In the genomic region with DNA sequence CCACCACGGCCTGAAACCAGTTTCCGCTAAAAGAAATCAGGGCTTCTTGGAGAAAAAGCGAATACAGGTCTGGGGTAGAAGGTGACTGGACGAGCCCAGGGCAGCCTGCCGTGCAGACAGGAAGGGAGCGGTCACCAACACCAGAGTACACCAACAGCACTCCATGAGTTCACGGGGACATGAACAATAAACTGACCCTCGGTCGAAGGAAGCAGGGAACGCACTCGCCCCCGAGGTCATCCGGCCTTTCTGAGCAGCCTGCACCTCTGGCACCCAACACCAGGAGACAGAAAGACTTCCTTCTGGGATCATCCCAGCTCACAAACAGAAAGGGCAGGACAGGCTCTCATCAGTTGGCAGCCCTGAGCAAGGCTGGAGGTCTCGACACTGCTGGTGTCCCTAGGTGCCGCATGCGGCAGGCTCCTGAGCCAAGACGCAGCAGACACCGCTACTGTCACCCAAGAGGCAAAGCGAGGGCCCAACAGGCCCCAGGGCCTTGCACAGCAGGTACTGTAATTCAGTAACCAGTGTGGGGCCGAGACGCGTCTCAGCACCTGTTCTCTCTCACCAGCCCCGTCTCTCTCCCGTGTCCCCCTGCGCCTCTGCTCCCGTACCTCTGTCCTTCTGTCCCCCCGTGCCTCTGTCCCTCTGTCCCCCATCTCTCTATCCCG, we compare ENCODE assay signal across 24 cellular contexts. TPM values are rescaled to one million over a fixed set of nuclear protein-coding genes. Genes with fewer than 3 reads are reported as not detected.
A peak's percentile ranks its signal among the peaks of the same experiment; 100 is the strongest.
DNase-seq lines count a peak whose midpoint lies in the region; ATAC-seq, FAIRE-seq and TF ChIP-seq lines count a peak whose summit lies in the region.
"Had no signal": no experiment of that assay in that cellular context is flagged by ENCODE, and none has a peak within 500 bp of the region (broad histone marks: within the 10 kb centered on the region; RNA-seq: fewer than 3 reads in every experiment).

No MANE protein-coding gene starts in this region.

- peaks cover 26% of the 10 kb centered on the region for H3K4me1 Mint-ChIP-seq in neural progenitor cell
- H3K4me1 Mint-ChIP-seq in activated CD4-positive, alpha-beta T cell treated with anti-CD3 and anti-CD28 coated beads, Interleukin-2, amount 10 ng/mL, durations not matched to agents 7 days and 5 days: no peaks in the 10 kb centered on the region
- H3K4me1 Mint-ChIP-seq: IgD-negative memory B cell had no signal

- peaks cover 3% of the 10 kb centered on the region for H3K27me3 Mint-ChIP-seq in neural progenitor cell (ENCODE audit: insufficient read depth, low read depth)
- H3K27me3 Mint-ChIP-seq in activated CD4-positive, alpha-beta T cell treated with anti-CD3 and anti-CD28 coated beads, Interleukin-2, amount 10 ng/mL, durations not matched to agents 7 days and 5 days: no peaks in the 10 kb centered on the region
- H3K27me3 Mint-ChIP-seq: CD4-positive, CD25-positive, alpha-beta regulatory T cell; IgD-negative memory B cell had no signal

- H3K79me2 ChIP-seq in neural progenitor cell (ENCODE audit: low read depth) (peaks cover 30% of the 10 kb centered on the region), PC-9 (ENCODE audit: low read depth) (no peaks in the 10 kb centered on the region)

- H3K4me1 ChIP-seq in neural progenitor cell: peaks cover 14% of the 10 kb centered on the region
- H3K4me1 ChIP-seq in PC-9 (replicated peaks; ENCODE audit: insufficient read depth): no peaks in the 10 kb centered on the region
- H3K4me1 ChIP-seq: suprapubic skin had no signal

- H2AFZ ChIP-seq in neural progenitor cell (replicated peaks) (no peak overlapping the region), PC-9 (no peak overlapping the region)
- H2AFZ ChIP-seq: hepatocyte had no signal

- H3K9me2 ChIP-seq in PC-9 (ENCODE audit: insufficient read depth): no peaks in the 10 kb centered on the region

- BruUV-seq in PC-9 (replicated peaks; lab: Mats Ljungman, UMichigan): no TSS peak

- H3K27me3 ChIP-seq in neural progenitor cell: no peaks in the 10 kb centered on the region
- no peaks in the 10 kb centered on the region for H3K27me3 ChIP-seq in PC-9 (ENCODE audit: insufficient read depth, low read depth)
- H3K27me3 ChIP-seq: dorsolateral prefrontal cortex, hepatocyte, suprapubic skin had no signal

- no peak overlapping the region for H3K9ac ChIP-seq in neural progenitor cell

- no peaks in the 10 kb centered on the region for H3K36me3 ChIP-seq in neural progenitor cell
- peaks cover 16% of the 10 kb centered on the region; the same call in 1 of the 2 replicates for H3K36me3 ChIP-seq in PC-9 (ENCODE audit: low read depth)

- H3K27ac Mint-ChIP-seq in neural progenitor cell: no peak overlapping the region
- H3K27ac Mint-ChIP-seq in activated CD4-positive, alpha-beta T cell treated with anti-CD3 and anti-CD28 coated beads, Interleukin-2, amount 10 ng/mL, durations not matched to agents 7 days and 5 days: no peak overlapping the region
- H3K27ac Mint-ChIP-seq: CD4-positive, CD25-positive, alpha-beta regulatory T cell; IgD-negative memory B cell; T-helper 2 cell treated with Interferon-gamma antibody and Interleukin-4, amounts not matched to agents 5 μg/mL and 100 μg/mL, for 36 hours had no signal

- no peak overlapping the region for H3K4me3 ChIP-seq in neural progenitor cell
- H3K4me3 ChIP-seq in PC-9: no peak overlapping the region
- H3K4me3 ChIP-seq: hepatocyte, suprapubic skin had no signal

- FAIRE-seq in urothelium cell line (lab: Jason Lieb, UNC): peak; percentile 52
- FAIRE-seq: GM19239, small intestine had no signal

- peak; percentile 61 to 64 for DNase-seq in dermis microvascular lymphatic vessel endothelial cell (ENCODE audit: low read depth in 2 of 2)
- peak; percentile 46 for DNase-seq in left ventricle myocardium superior
- DNase-seq in neural progenitor cell (ENCODE audit: low spot score): no peak
- no peak for DNase-seq in urothelium cell line (ENCODE audit: low spot score)
- no peak for DNase-seq in stimulated activated naive CD8-positive, alpha-beta T cell treated with anti-CD3 and anti-CD28 coated beads, Interleukin-15, Interleukin-2, amounts not matched to agents 100 U/mL and 50 U/mL, for 24 hours
- no peak for DNase-seq in activated CD4-positive, alpha-beta T cell treated with anti-CD3 and anti-CD28 coated beads, Interleukin-2, amount 10 ng/mL, durations not matched to agents 7 days and 5 days
- DNase-seq in PC-9: no peak
- DNase-seq: activated CD4-positive, alpha-beta T cell treated with anti-CD3 and anti-CD28 coated beads for 48 hours; activated naive CD4-positive, alpha-beta T cell treated with anti-CD3 and anti-CD28 coated beads, Interleukin-2, amount 50 U/mL, for 16 hours; caudate nucleus; CD4-positive, CD25-positive, alpha-beta regulatory T cell; dorsolateral prefrontal cortex; EL; NCI-H1105; NCI-H2081; NCI-H446; NCI-H82; small intestine had no signal

- H3K9me3 ChIP-seq in neural progenitor cell (ENCODE audit: low read depth) (no peaks in the 10 kb centered on the region), PC-9 (ENCODE audit: insufficient read depth, low read depth) (no peaks in the 10 kb centered on the region)
- H3K9me3 ChIP-seq: suprapubic skin had no signal

- peaks cover 10% of the 10 kb centered on the region for H3K9me3 Mint-ChIP-seq in neural progenitor cell
- H3K9me3 Mint-ChIP-seq in activated CD4-positive, alpha-beta T cell treated with anti-CD3 and anti-CD28 coated beads, Interleukin-2, amount 10 ng/mL, durations not matched to agents 7 days and 5 days: no peaks in the 10 kb centered on the region
- H3K9me3 Mint-ChIP-seq: CD4-positive, CD25-positive, alpha-beta regulatory T cell; T-helper 2 cell treated with Interferon-gamma antibody and Interleukin-4, amounts not matched to agents 5 μg/mL and 100 μg/mL, for 36 hours had no signal

- H3K4me2 ChIP-seq in neural progenitor cell (no peak overlapping the region), PC-9 (no peak overlapping the region)
- H3K4me2 ChIP-seq: hepatocyte had no signal

- intact Hi-C loops in left ventricle myocardium superior (cut with micrococcal nuclease): no loop called here
- intact Hi-C loops in PC-9 (cut with micrococcal nuclease; ENCODE audit: unreplicated experiment): no loop called here

- no peak for TF ChIP-seq CTCF in neural progenitor cell (IDR thresholded peaks at IDR 0.05)
- no peak for TF ChIP-seq CTCF in PC-9 (conservative IDR thresholded peaks at IDR 0.05)

- CTCF ChIA-PET in activated CD4-positive, alpha-beta T cell treated with anti-CD3 and anti-CD28 coated beads, Interleukin-2, amount 10 ng/mL, durations not matched to agents 7 days and 5 days (lab: Charles Lee): no interaction called here
- CTCF ChIA-PET in PC-9 (lab: Charles Lee): interaction anchor here (0.7 kb wide), 1 partner anchor 274 kb away, joined by 3 read pairs; no protein-coding TSS in a partner anchor

- POLR2A ChIA-PET in activated CD4-positive, alpha-beta T cell treated with anti-CD3 and anti-CD28 coated beads, Interleukin-2, amount 10 ng/mL, durations not matched to agents 7 days and 5 days (lab: Charles Lee): no interaction called here
- POLR2A ChIA-PET in PC-9 (lab: Charles Lee; ENCODE audit: unreplicated experiment): no interaction called here

- H3F3A ChIP-seq in neural progenitor cell (ENCODE audit: low read depth) (peaks cover 33% of the 10 kb centered on the region), PC-9 (ENCODE audit: insufficient read depth, low read depth) (no peaks in the 10 kb centered on the region)

- H4K20me1 ChIP-seq in neural progenitor cell (ENCODE audit: low read depth) (no peaks in the 10 kb centered on the region), PC-9 (ENCODE audit: insufficient read depth) (no peaks in the 10 kb centered on the region; the same call in 1 of the 2 replicates)

- H3K27ac ChIP-seq in neural progenitor cell (peak overlapping the region; percentile 73), PC-9 (no peak overlapping the region)
- H3K27ac ChIP-seq: hepatocyte, suprapubic skin had no signal

- no peak overlapping the region for H3K4me3 Mint-ChIP-seq in neural progenitor cell
- H3K4me3 Mint-ChIP-seq in activated CD4-positive, alpha-beta T cell treated with anti-CD3 and anti-CD28 coated beads, Interleukin-2, amount 10 ng/mL, durations not matched to agents 7 days and 5 days: no peak overlapping the region
- H3K4me3 Mint-ChIP-seq: IgD-negative memory B cell; T-helper 2 cell treated with Interferon-gamma antibody and Interleukin-4, amounts not matched to agents 5 μg/mL and 100 μg/mL, for 36 hours had no signal

- peak; percentile 50 for ATAC-seq in left ventricle myocardium superior
- ATAC-seq in stimulated activated naive CD8-positive, alpha-beta T cell treated with anti-CD3 and anti-CD28 coated beads, Interleukin-15, Interleukin-2, amounts not matched to agents 100 U/mL and 50 U/mL, for 24 hours: no peak
- ATAC-seq: SK-N-SH treated with all-trans-retinoic acid at 6 μM for 48 hours had no signal

- H3K36me3 Mint-ChIP-seq in neural progenitor cell: peaks cover 56% of the 10 kb centered on the region
- H3K36me3 Mint-ChIP-seq in activated CD4-positive, alpha-beta T cell treated with anti-CD3 and anti-CD28 coated beads, Interleukin-2, amount 10 ng/mL, durations not matched to agents 7 days and 5 days (ENCODE audit: low read depth): peaks cover 23% of the 10 kb centered on the region

RNA-seq across cellular contexts. Expression of gene DCUN1D2, which starts 18.0 kb away (rescaled TPM):
- total RNA-seq in dermis microvascular lymphatic vessel endothelial cell (5.4 and 8.3 TPM in 2 replicates), left ventricle myocardium superior (242 TPM), neural progenitor cell (ENCODE audit: low replicate concordance) (17.4 and 23.8 TPM in 2 replicates), PC-9 (2021) (33.0 and 34.7 TPM in 2 replicates)
- 10 to 100 TPM; 13.9 to 20.3 TPM for total RNA-seq in activated CD4-positive, alpha-beta T cell treated with anti-CD3 and anti-CD28 coated beads, Interleukin-2, amount 10 ng/mL, durations not matched to agents 7 days and 5 days

RNA-seq across cellular contexts. Expression of gene ADPRHL1, which starts 19.2 kb away (rescaled TPM):
- total RNA-seq in dermis microvascular lymphatic vessel endothelial cell: 0.25 and 0.77 TPM in 2 replicates
- 442 TPM for total RNA-seq in left ventricle myocardium superior
- 0.22 and 0.43 TPM in 2 replicates for total RNA-seq in neural progenitor cell (ENCODE audit: low replicate concordance)
- total RNA-seq in activated CD4-positive, alpha-beta T cell treated with anti-CD3 and anti-CD28 coated beads, Interleukin-2, amount 10 ng/mL, durations not matched to agents 7 days and 5 days: 1 to 10 TPM in 1 of 2 experiments, under 1 TPM in 1; 1.00 to 1.4 TPM
- 11.5 and 16.9 TPM in 2 replicates for total RNA-seq in PC-9 (2021)

Comparison
In these comparisons a context has a peak if more than half of its experiments do, and no peak if none do; other contexts are left out.
1. DNase-seq: peak in dermis microvascular lymphatic vessel endothelial cell (2 of 2) and left ventricle myocardium superior (single experiment); none in neural progenitor cell (single experiment), urothelium cell line (single experiment), stimulated activated naive CD8-positive, alpha-beta T cell treated with anti-CD3 and anti-CD28 coated beads, Interleukin-15, Interleukin-2, amounts not matched to agents 100 U/mL and 50 U/mL, for 24 hours (single experiment), activated CD4-positive, alpha-beta T cell treated with anti-CD3 and anti-CD28 coated beads, Interleukin-2, amount 10 ng/mL, durations not matched to agents 7 days and 5 days (single experiment) and PC-9 (0 of 2).
2. RNA of gene ADPRHL1, which starts 19.2 kb away (total RNA-seq): 442 TPM in left ventricle myocardium superior (single experiment); 11.5 to 16.9 TPM in PC-9, 1.00 to 1.4 TPM in activated CD4-positive, alpha-beta T cell treated with anti-CD3 and anti-CD28 coated beads, Interleukin-2, amount 10 ng/mL, durations not matched to agents 7 days and 5 days, 0.25 to 0.77 TPM in dermis microvascular lymphatic vessel endothelial cell and 0.22 to 0.43 TPM in neural progenitor cell; every median in the first group is over 10 times any median in the second.